ENCODE assay signal across 10 cellular contexts in the genomic region with DNA sequence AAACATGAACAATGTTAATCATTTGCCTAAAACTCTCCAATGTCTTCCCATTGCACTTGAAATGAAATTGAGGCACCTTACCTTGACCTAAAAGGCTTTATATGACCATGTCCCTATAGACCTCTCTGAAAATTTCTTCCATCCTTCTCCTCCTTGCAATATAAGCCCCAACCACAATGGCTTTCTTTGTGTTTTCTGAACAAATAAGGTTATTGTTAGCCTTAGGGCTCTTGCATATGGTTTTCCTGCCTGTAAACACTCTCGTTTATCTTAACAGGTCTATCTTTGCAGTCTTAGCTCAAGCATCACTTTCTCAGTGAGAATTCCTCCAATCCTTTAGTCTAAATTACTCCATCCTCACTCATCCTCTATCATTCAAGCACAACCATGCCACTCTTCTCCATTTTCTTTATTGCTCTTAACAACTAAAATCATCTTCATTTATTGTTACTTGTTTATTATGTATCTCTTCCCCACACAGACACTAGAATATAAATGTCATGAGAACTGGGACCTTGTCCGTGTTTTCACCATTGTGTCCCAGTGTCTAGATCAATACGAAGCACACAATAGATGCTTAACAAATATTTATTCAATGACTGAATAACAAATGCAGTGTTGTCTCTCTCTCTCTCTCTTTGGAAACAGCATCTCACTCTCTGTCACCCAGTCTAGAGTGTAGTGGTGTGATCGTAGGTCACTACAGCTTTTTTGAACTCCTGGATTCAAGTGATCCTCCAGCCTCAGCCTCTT.
A peak's percentile ranks its signal among the peaks of the same experiment; 100 is the strongest.
DNase-seq lines count a peak whose midpoint lies in the region; TF ChIP-seq lines count a peak whose summit lies in the region.
"Had no signal": no experiment of that assay in that cellular context is flagged by ENCODE, and none has a peak within 500 bp of the region (broad histone marks: within the 10 kb centered on the region; RNA-seq: fewer than 3 reads in every experiment).

No MANE protein-coding gene starts in this region.

- DNase-seq in NCI-H510A treated with DMSO at 0.1 percent for 48 hours (lab: John Stamatoyannopoulos, UW) (peak; percentile 68), NCI-H510A (lab: John Stamatoyannopoulos, UW) (no peak), SK-MEL-5 (ENCODE audit: low read depth, low spot score) (peak; percentile 78), inferior parietal cortex (ENCODE audit: extremely low spot score) (peak; percentile 24), superior temporal gyrus (ENCODE audit: extremely low spot score) (peak; percentile 61), GM10248 (ENCODE audit: extremely low spot score) (no peak)
- DNase-seq in central memory CD4-positive, alpha-beta T cell = no peak
- DNase-seq: C1 segment of cervical spinal cord; CD4-positive, alpha-beta T cell; IMR-90 had no signal

- no peak for TF ChIP-seq CTCF in GM10248 (IDR thresholded peaks at IDR 0.05; ENCODE audit: control extremely low read depth, extremely low read depth, low read depth, missing control alignments)

- POLR2A ChIA-PET in GM10248 (lab: Yijun Ruan, JAX) = no interaction called here

- CTCF ChIA-PET in GM10248 (lab: Yijun Ruan, JAX) = interaction anchor here (1.8 kb wide), 1 partner anchor 17 kb away, joined by 5 read pairs; no protein-coding TSS in a partner anchor

- in situ Hi-C loops in SK-MEL-5 (cut with HindIII; ENCODE audit: low pct_unique_long_range_greater_than_20kb, low sequenced_read_pairs) = no loop called here

Comparison
In these comparisons a context has a peak if more than half of its experiments do, and no peak if none do; other contexts are left out.
1. DNase-seq: peak in NCI-H510A treated with DMSO at 0.1 percent for 48 hours (single experiment), SK-MEL-5 (single experiment), inferior parietal cortex (single experiment) and superior temporal gyrus (single experiment); none in NCI-H510A (single experiment), central memory CD4-positive, alpha-beta T cell (single experiment) and GM10248 (single experiment).